In the genomic region with DNA sequence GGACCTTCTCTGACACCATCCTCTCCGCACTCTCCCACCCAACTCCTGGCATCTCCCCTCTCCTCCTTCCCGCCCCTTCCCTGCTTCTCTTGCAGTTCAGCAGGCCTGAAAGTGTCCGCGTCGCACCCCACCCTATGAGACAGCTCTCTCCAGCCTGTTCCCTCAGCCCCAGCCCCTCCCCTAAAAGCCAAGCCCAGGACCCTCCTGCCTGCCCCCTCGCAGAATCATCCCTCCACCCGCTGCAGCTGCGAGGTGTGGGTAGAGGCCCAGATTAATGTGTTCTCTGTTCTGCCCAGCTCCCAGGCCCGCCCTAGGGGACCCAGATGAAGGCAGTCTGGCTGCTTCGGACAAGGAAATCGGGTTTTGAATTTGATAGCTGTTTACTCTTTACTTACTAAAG, we compare ENCODE assay signal across 33 cellular contexts. TPM values are rescaled to one million over a fixed set of nuclear protein-coding genes. Genes with fewer than 3 reads are reported as not detected.
"Had no signal": no experiment of that assay in that cellular context is flagged by ENCODE, and none has a peak within 500 bp of the region (broad histone marks: within the 10 kb centered on the region; RNA-seq: fewer than 3 reads in every experiment).

No MANE protein-coding gene starts in this region.

- H3K4me3 ChIP-seq: ascending aorta, lower lobe of right lung, right atrium auricular region had no signal

- H3K36me3 Mint-ChIP-seq: activated naive CD4-positive, alpha-beta T cell treated with anti-CD3 and anti-CD28 coated beads, Interleukin-2, amount 10 ng/mL, durations not matched to agents 7 days and 5 days; activated naive CD8-positive, alpha-beta T cell treated with anti-CD3 and anti-CD28 coated beads, Interleukin-2, amount 10 ng/mL, durations not matched to agents 7 days and 5 days; brain; stimulated activated effector memory CD8-positive, alpha-beta T cell treated with anti-CD3 and anti-CD28 coated beads, Interleukin-12 subunit alpha, Interleukin-12 subunit beta, amount 100 ng/mL, for 72 hours had no signal

- ATAC-seq: lower lobe of right lung; stimulated activated effector memory CD8-positive, alpha-beta T cell treated with anti-CD3 and anti-CD28 coated beads, Interleukin-12 subunit alpha, Interleukin-12 subunit beta, amount 100 ng/mL, for 72 hours; T-helper 17 cell had no signal

- H3K27ac ChIP-seq: ascending aorta, lower lobe of right lung, parathyroid adenoma, right atrium auricular region had no signal

- H3K27me3 Mint-ChIP-seq: activated T-cell treated with anti-CD3 and anti-CD28 coated beads, Interleukin-2, amount 50 U/mL, for 24 hours had no signal

- H3K9ac ChIP-seq: parathyroid adenoma had no signal

- H3K4me1 Mint-ChIP-seq: activated CD4-positive, alpha-beta memory T cell treated with anti-CD3 and anti-CD28 coated beads, Interleukin-2, amount 10 ng/mL, durations not matched to agents 7 days and 5 days; activated CD4-positive, alpha-beta T cell treated with anti-CD3 and anti-CD28 coated beads, Interleukin-2, amount 10 ng/mL, durations not matched to agents 24 days and 14 days; activated naive CD4-positive, alpha-beta T cell treated with anti-CD3 and anti-CD28 coated beads, Interleukin-2, amount 10 ng/mL, durations not matched to agents 7 days and 5 days; activated naive CD8-positive, alpha-beta T cell treated with anti-CD3 and anti-CD28 coated beads, Interleukin-2, amount 10 ng/mL, durations not matched to agents 7 days and 5 days; brain; nephron; stimulated activated effector memory CD8-positive, alpha-beta T cell treated with anti-CD3 and anti-CD28 coated beads, Interleukin-12 subunit alpha, Interleukin-12 subunit beta, amount 100 ng/mL, for 72 hours; T-helper 17 cell had no signal

- H3K27me3 ChIP-seq: ascending aorta, right atrium auricular region had no signal

- H3K4me1 ChIP-seq: ascending aorta, lower lobe of right lung, parathyroid adenoma, right atrium auricular region had no signal

- H3K4me3 Mint-ChIP-seq: activated CD4-positive, alpha-beta memory T cell treated with anti-CD3 and anti-CD28 coated beads, Interleukin-2, amount 10 ng/mL, durations not matched to agents 7 days and 5 days; activated CD4-positive, alpha-beta T cell treated with anti-CD3 and anti-CD28 coated beads, Interleukin-2, amount 10 ng/mL, durations not matched to agents 24 days and 14 days; activated naive CD4-positive, alpha-beta T cell treated with anti-CD3 and anti-CD28 coated beads, Interleukin-2, amount 10 ng/mL, durations not matched to agents 7 days and 5 days; activated naive CD8-positive, alpha-beta T cell treated with anti-CD3 and anti-CD28 coated beads, Interleukin-2, amount 10 ng/mL, durations not matched to agents 7 days and 5 days; activated T-cell treated with anti-CD3 and anti-CD28 coated beads, Interleukin-2, amount 50 U/mL, for 24 hours; brain; nephron; stimulated activated effector memory CD8-positive, alpha-beta T cell treated with anti-CD3 and anti-CD28 coated beads, Interleukin-12 subunit alpha, Interleukin-12 subunit beta, amount 100 ng/mL, for 72 hours; stimulated activated naive CD8-positive, alpha-beta T cell treated with anti-CD3 and anti-CD28 coated beads, Interleukin-15, Interleukin-2, amounts not matched to agents 100 ng/mL and 50 ng/mL, for 24 hours; T-helper 17 cell had no signal

- H3K9me3 ChIP-seq: lower lobe of right lung had no signal

- H3K36me3 ChIP-seq: ascending aorta, lower lobe of right lung, right atrium auricular region had no signal

- DNase-seq: activated CD4-positive, alpha-beta memory T cell treated with anti-CD3 and anti-CD28 coated beads, Interleukin-2, amount 10 ng/mL, durations not matched to agents 7 days and 5 days; activated CD4-positive, alpha-beta T cell treated with anti-CD3 and anti-CD28 coated beads, Interleukin-2, amount 10 ng/mL, durations not matched to agents 24 days and 14 days; activated CD4-positive, CD25-positive, alpha-beta regulatory T cell treated with anti-CD3 and anti-CD28 coated beads, Interleukin-2, amount 50 U/mL, for 72 hours; activated CD8-positive, alpha-beta memory T cell treated with anti-CD3 and anti-CD28 coated beads, Interleukin-2, amount 50 U/mL, for 48 hours; activated gamma-delta T cell; activated naive CD4-positive, alpha-beta T cell treated with anti-CD3 and anti-CD28 coated beads, Interleukin-2, amount 10 ng/mL, durations not matched to agents 7 days and 5 days; activated naive CD8-positive, alpha-beta T cell treated with anti-CD3 and anti-CD28 coated beads, Interleukin-2, amount 10 ng/mL, durations not matched to agents 7 days and 5 days; activated T-cell treated with anti-CD3 and anti-CD28 coated beads, Interleukin-2, amount 50 U/mL, for 24 hours; hippocampal formation; lower lobe of right lung; nucleus accumbens; stimulated activated CD4-positive, alpha-beta T cell treated with anti-CD3 and anti-CD28 coated beads, Interleukin-4, amount 100 ng/mL, for 1 hour; T-helper 17 cell had no signal

- H3K27ac Mint-ChIP-seq: activated CD4-positive, alpha-beta memory T cell treated with anti-CD3 and anti-CD28 coated beads, Interleukin-2, amount 10 ng/mL, durations not matched to agents 7 days and 5 days; activated CD4-positive, alpha-beta T cell treated with anti-CD3 and anti-CD28 coated beads, Interleukin-2, amount 10 ng/mL, durations not matched to agents 24 days and 14 days; activated naive CD4-positive, alpha-beta T cell treated with anti-CD3 and anti-CD28 coated beads, Interleukin-2, amount 10 ng/mL, durations not matched to agents 7 days and 5 days; activated naive CD8-positive, alpha-beta T cell treated with anti-CD3 and anti-CD28 coated beads, Interleukin-2, amount 10 ng/mL, durations not matched to agents 7 days and 5 days; activated T-cell treated with anti-CD3 and anti-CD28 coated beads, Interleukin-2, amount 50 U/mL, for 24 hours; brain; nephron; stimulated activated effector memory CD8-positive, alpha-beta T cell treated with anti-CD3 and anti-CD28 coated beads, Interleukin-12 subunit alpha, Interleukin-12 subunit beta, amount 100 ng/mL, for 72 hours; stimulated activated naive CD8-positive, alpha-beta T cell treated with anti-CD3 and anti-CD28 coated beads, Interleukin-15, Interleukin-2, amounts not matched to agents 100 ng/mL and 50 ng/mL, for 24 hours; T-helper 17 cell had no signal

RNA-seq across cellular contexts. Expression of gene PRR23E, which starts 0.4 kb away (rescaled TPM):
- total RNA-seq: activated CD4-positive, alpha-beta memory T cell treated with anti-CD3 and anti-CD28 coated beads, Interleukin-2, amount 10 ng/mL, durations not matched to agents 7 days and 5 days; activated CD4-positive, alpha-beta T cell treated with anti-CD3 and anti-CD28 coated beads, Interleukin-2, amount 10 ng/mL, durations not matched to agents 24 days and 14 days; activated naive CD8-positive, alpha-beta T cell treated with anti-CD3 and anti-CD28 coated beads, Interleukin-2, amount 10 ng/mL, durations not matched to agents 7 days and 5 days; ascending aorta; cardiac septum; cerebellum; endothelial cell of umbilical vein; fibroblast of lung; fibroblast of villous mesenchyme; kidney epithelial cell; lower lobe of right lung; mucosa of gallbladder; pulmonary artery endothelial cell; right atrium auricular region; skeletal muscle tissue; subcutaneous adipose tissue; T-helper 17 cell; ureter had no signal
- polyA plus RNA-seq: endothelial cell of umbilical vein, esophagus, fibroblast of lung, thymus had no signal
